ENCODE assay signal across 11 cellular contexts in the genomic region with DNA sequence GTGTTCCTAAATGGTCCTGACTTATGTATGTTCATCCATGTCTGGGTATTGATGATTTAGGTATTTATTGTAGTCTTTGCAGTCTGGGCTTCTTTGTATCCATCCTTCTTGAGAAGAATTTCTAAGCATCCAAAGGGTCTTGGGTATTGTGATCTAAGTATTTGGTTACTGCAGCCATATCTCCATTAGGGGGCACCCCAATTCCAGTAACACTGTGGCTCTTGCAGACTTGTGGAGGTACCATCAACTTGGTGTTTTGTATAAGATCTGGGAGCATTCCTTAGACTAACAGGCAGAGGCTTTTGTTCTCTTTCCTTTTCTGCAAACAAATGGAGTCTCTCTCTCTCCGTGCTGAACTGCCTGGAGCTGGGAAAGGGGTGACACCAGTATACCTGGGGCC.
DNase-seq lines count a peak whose midpoint lies in the region; ATAC-seq and TF ChIP-seq lines count a peak whose summit lies in the region.
"Had no signal": no experiment of that assay in that cellular context is flagged by ENCODE, and none has a peak within 500 bp of the region (broad histone marks: within the 10 kb centered on the region; RNA-seq: fewer than 3 reads in every experiment).

No MANE protein-coding gene starts in this region.

- H3K4me3 ChIP-seq in tibial nerve (no peak overlapping the region), vagina (no peak overlapping the region)
- H3K4me3 ChIP-seq: smooth muscle cell had no signal

- DNase-seq in DMS 273 (lab: John Stamatoyannopoulos, UW; ENCODE audit: unreplicated experiment) (peak; percentile 62), DMS 273 treated with DMSO at 0.1 percent for 48 hours (lab: John Stamatoyannopoulos, UW) (no peak), SW480 (ENCODE audit: low spot score) (peak; percentile 22), iris pigment epithelial cell (ENCODE audit: low read depth) (peak; percentile 45), tibial nerve (ENCODE audit: low spot score in 2 of 2) (no peak), vagina (ENCODE audit: extremely low spot score in 2 of 2) (no peak)
- DNase-seq: MM.1S had no signal

- H3K27ac ChIP-seq in tibial nerve (no peak overlapping the region), vagina (no peak overlapping the region)
- H3K27ac ChIP-seq: 22Rv1 had no signal

- no peaks in the 10 kb centered on the region for H3K27me3 ChIP-seq in tibial nerve
- H3K27me3 ChIP-seq in vagina, result no peaks in the 10 kb centered on the region

- no peaks in the 10 kb centered on the region for H3K4me1 ChIP-seq in tibial nerve
- H3K4me1 ChIP-seq in vagina, result no peaks in the 10 kb centered on the region

- TF ChIP-seq CTCF in tibial nerve (IDR thresholded peaks at IDR 0.05) (no peak), vagina (IDR thresholded peaks at IDR 0.05) (no peak)

- H3K9me3 ChIP-seq in tibial nerve, result peaks cover 0 to 42% (median 0%) of the 10 kb centered on the region in 4 donors
- H3K9me3 ChIP-seq in vagina, result no peaks in the 10 kb centered on the region

- intact Hi-C loops in vagina (cut with DNase I), result no loop called here

- 24 to 40% methylated on average over 1 of the region's 1 CpG for WGBS in tibial nerve, 2 donors

- H3K36me3 ChIP-seq in tibial nerve (no peaks in the 10 kb centered on the region), vagina (no peaks in the 10 kb centered on the region)

- ATAC-seq in GM21529 (IDR thresholded peaks at IDR 0.05; ENCODE audit: unreplicated experiment) (peak; percentile 48), GM19463 (IDR thresholded peaks at IDR 0.05; ENCODE audit: unreplicated experiment) (no peak)

- TF ChIP-seq POLR2A in tibial nerve (IDR thresholded peaks at IDR 0.05) (no peak), vagina (IDR thresholded peaks at IDR 0.05) (no peak)

- no peak for TF ChIP-seq EP300 in tibial nerve (IDR thresholded peaks at IDR 0.05)

Comparison
In these comparisons a context has a peak if more than half of its experiments do, and no peak if none do; other contexts are left out.
1. DNase-seq: peak in DMS 273 (single experiment), SW480 (single experiment) and iris pigment epithelial cell (single experiment); none in DMS 273 treated with DMSO at 0.1 percent for 48 hours (single experiment), tibial nerve (0 of 2) and vagina (0 of 2).